Comparison of ENCODE assay signal across 1 cellular context in genomic region chr1:220655961-220656720, GRCh38.
TF ChIP-seq lines count a peak whose summit lies in the region.

No MANE protein-coding gene starts in this region.

TF ChIP-seq in GM12878, 131 proteins besides CTCF, POLR2A, EP300 and RAD21 (continued from another document):
- TF ChIP-seq, protein P1, sequence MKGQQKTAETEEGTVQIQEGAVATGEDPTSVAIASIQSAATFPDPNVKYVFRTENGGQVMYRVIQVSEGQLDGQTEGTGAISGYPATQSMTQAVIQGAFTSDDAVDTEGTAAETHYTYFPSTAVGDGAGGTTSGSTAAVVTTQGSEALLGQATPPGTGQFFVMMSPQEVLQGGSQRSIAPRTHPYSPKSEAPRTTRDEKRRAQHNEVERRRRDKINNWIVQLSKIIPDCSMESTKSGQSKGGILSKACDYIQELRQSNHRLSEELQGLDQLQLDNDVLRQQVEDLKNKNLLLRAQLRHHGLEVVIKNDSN (IDR thresholded peaks at IDR 0.05; ENCODE audit: borderline replicate concordance, extremely low read length, insufficient read depth, low read depth, low read length): no peak
- TF ChIP-seq E2F4 (IDR thresholded peaks at IDR 0.05; ENCODE audit: low read depth, low read length): no peak
- TF ChIP-seq CBFB (IDR thresholded peaks at IDR 0.05; ENCODE audit: low read depth): no peak
- TF ChIP-seq MXI1 (IDR thresholded peaks at IDR 0.05; ENCODE audit: low read depth, low read length): no peak
- TF ChIP-seq GABPA (IDR thresholded peaks at IDR 0.05; ENCODE audit: low read depth): no peak
- no peak for TF ChIP-seq BCL3 (IDR thresholded peaks at IDR 0.05; ENCODE audit: borderline replicate concordance, insufficient read depth, low read depth, low read length, poor library complexity, severe bottlenecking)
- TF ChIP-seq, protein P2, sequence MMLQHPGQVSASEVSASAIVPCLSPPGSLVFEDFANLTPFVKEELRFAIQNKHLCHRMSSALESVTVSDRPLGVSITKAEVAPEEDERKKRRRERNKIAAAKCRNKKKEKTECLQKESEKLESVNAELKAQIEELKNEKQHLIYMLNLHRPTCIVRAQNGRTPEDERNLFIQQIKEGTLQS (IDR thresholded peaks at IDR 0.05; ENCODE audit: borderline replicate concordance, extremely low read depth, low read depth, low read length): no peak
- TF ChIP-seq, protein P3, sequence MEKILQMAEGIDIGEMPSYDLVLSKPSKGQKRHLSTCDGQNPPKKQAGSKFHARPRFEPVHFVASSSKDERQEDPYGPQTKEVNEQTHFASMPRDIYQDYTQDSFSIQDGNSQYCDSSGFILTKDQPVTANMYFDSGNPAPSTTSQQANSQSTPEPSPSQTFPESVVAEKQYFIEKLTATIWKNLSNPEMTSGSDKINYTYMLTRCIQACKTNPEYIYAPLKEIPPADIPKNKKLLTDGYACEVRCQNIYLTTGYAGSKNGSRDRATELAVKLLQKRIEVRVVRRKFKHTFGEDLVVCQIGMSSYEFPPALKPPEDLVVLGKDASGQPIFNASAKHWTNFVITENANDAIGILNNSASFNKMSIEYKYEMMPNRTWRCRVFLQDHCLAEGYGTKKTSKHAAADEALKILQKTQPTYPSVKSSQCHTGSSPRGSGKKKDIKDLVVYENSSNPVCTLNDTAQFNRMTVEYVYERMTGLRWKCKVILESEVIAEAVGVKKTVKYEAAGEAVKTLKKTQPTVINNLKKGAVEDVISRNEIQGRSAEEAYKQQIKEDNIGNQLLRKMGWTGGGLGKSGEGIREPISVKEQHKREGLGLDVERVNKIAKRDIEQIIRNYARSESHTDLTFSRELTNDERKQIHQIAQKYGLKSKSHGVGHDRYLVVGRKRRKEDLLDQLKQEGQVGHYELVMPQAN (conservative IDR thresholded peaks at IDR 0.05): no peak
